20 cellular contexts compared by ENCODE assay signal in genomic region chrX:108313662-108314061, GRCh38.
DNase-seq lines count a peak whose midpoint lies in the region; ATAC-seq and TF ChIP-seq lines count a peak whose summit lies in the region.
"Had no signal": no experiment of that assay in that cellular context is flagged by ENCODE, and none has a peak within 500 bp of the region (broad histone marks: within the 10 kb centered on the region; RNA-seq: fewer than 3 reads in every experiment).

No MANE protein-coding gene starts in this region.

- H3K27ac ChIP-seq in IMR-90 (ENCODE audit: insufficient read depth, low read length) (no peak overlapping the region), brain microvascular endothelial cell (peak overlapping the region; percentile 73), transverse colon (no peak overlapping the region)
- H3K27ac ChIP-seq: adrenal gland, pancreas, right atrium auricular region had no signal

- TF ChIP-seq CTCF in IMR-90 (conservative IDR thresholded peaks at IDR 0.05; ENCODE audit: low read depth, low read length) (no peak), brain microvascular endothelial cell (IDR thresholded peaks at IDR 0.05; ENCODE audit: low read depth, low read length, missing control alignments) (no peak), transverse colon (IDR thresholded peaks at IDR 0.05) (no peak)

- no peak overlapping the region for H2BK5ac ChIP-seq in IMR-90 (ENCODE audit: low read depth, low read length, poor library complexity, severe bottlenecking)

- H3K9me3 ChIP-seq in IMR-90 (ENCODE audit: control insufficient read depth, insufficient read depth, low read length): no peaks in the 10 kb centered on the region
- no peaks in the 10 kb centered on the region for H3K9me3 ChIP-seq in transverse colon
- H3K9me3 ChIP-seq: adrenal gland, pancreas, right atrium auricular region had no signal

- H2BK120ac ChIP-seq in IMR-90 (ENCODE audit: low read depth, low read length): no peak overlapping the region; the same call in 1 of the 2 replicates

- H4K91ac ChIP-seq in IMR-90 (ENCODE audit: insufficient read depth, low read depth, low read length): no peak overlapping the region; the same call in 1 of the 2 replicates

- H3K79me1 ChIP-seq in IMR-90 (ENCODE audit: low read depth in 1 of 2, low read length in 2 of 2): no peaks in the 10 kb centered on the region

- H3K14ac ChIP-seq in IMR-90 (replicated peaks; ENCODE audit: low read depth, low read length): no peak overlapping the region

- TF ChIP-seq POLR2A in IMR-90 (IDR thresholded peaks at IDR 0.05; ENCODE audit: low read depth, low read length) (no peak), transverse colon (IDR thresholded peaks at IDR 0.05) (no peak)

- CTCF ChIA-PET in IMR-90 (lab: Yijun Ruan, JAX): interaction anchor here (0.6 kb wide), 1 partner anchor 226 kb away, joined by 3 read pairs; no protein-coding TSS in a partner anchor

- H3K36me3 ChIP-seq in IMR-90 (ENCODE audit: control insufficient read depth, insufficient read depth, low read length): no peaks in the 10 kb centered on the region
- no peaks in the 10 kb centered on the region for H3K36me3 ChIP-seq in brain microvascular endothelial cell (replicated peaks)
- H3K36me3 ChIP-seq in transverse colon: no peaks in the 10 kb centered on the region
- H3K36me3 ChIP-seq: adrenal gland, pancreas, right atrium auricular region had no signal

- TF ChIP-seq EP300 in transverse colon (IDR thresholded peaks at IDR 0.05; ENCODE audit: low read depth): no peak

- no TSS peak for BruUV-seq in IMR-90 (replicated peaks; lab: Mats Ljungman, UMichigan)

- no peaks in the 10 kb centered on the region for H3K9me1 ChIP-seq in IMR-90 (ENCODE audit: insufficient read depth, low read length)

- H3K9ac ChIP-seq in IMR-90 (ENCODE audit: low read depth, low read length): no peak overlapping the region

- H3K4me1 ChIP-seq in IMR-90 (ENCODE audit: control insufficient read depth, insufficient read depth, low read length) (peaks cover 2% of the 10 kb centered on the region; the same call in 1 of the 2 replicates), transverse colon (no peaks in the 10 kb centered on the region)
- H3K4me1 ChIP-seq: adrenal gland, pancreas, right atrium auricular region had no signal

- no peak overlapping the region for H2AK9ac ChIP-seq in IMR-90 (replicated peaks; ENCODE audit: low read depth, low read length, poor library complexity)

- no peak overlapping the region for H3K4ac ChIP-seq in IMR-90 (ENCODE audit: low read depth, low read length)

- no CpG with 5 or more reads among the region's 1 CpG for WGBS in IMR-90 (ENCODE audit: extremely low coverage in 2 of 2, insufficient read length in 1 of 2), 2 experiments
- 58 to 60% methylated on average over 1 of the region's 1 CpG for WGBS in transverse colon (ENCODE audit: low coverage in 1 of 2), 2 donors

- H3K18ac ChIP-seq in IMR-90 (ENCODE audit: low read depth, low read length): no peak overlapping the region

- peak; percentile 8 for DNase-seq in AG08396 (ENCODE audit: low spot score)
- peak; percentile 60 for DNase-seq in IMR-90
- peak; percentile 58 for DNase-seq in brain microvascular endothelial cell
- DNase-seq in foreskin melanocyte: peak; percentile 10
- DNase-seq in transverse colon: no peak
- DNase-seq in NCI-H2081 (lab: John Stamatoyannopoulos, UW): no peak
- DNase-seq in iPS-NIHi11 (ENCODE audit: low spot score): no peak
- no peak for DNase-seq in activated effector memory CD4-positive, alpha-beta T cell treated with Interleukin-2 at 50 U/mL for 16 hours
- DNase-seq: activated CD4-positive, alpha-beta T cell treated with anti-CD3 and anti-CD28 coated beads, Interleukin-2, amount 50 U/mL, for 1 hour; activated naive CD4-positive, alpha-beta T cell treated with anti-CD3 and anti-CD28 coated beads for 36 hours; effector memory CD8-positive, alpha-beta T cell; kidney; NCI-H526; pancreas; stimulated activated CD4-positive, alpha-beta T cell treated with anti-CD3 and anti-CD28 coated beads, Interleukin-12 subunit alpha, Interleukin-12 subunit beta, amount 100 ng/mL, for 4 hours; stimulated activated CD4-positive, alpha-beta T cell treated with anti-CD3 and anti-CD28 coated beads, Interleukin-4, amount 100 ng/mL, for 1 hour had no signal

- no peak overlapping the region for H2BK15ac ChIP-seq in IMR-90 (ENCODE audit: low read depth, low read length)

- H3K56ac ChIP-seq in IMR-90 (ENCODE audit: extremely low read depth, insufficient read depth, low read length): no peak overlapping the region

- H3K27me3 ChIP-seq in IMR-90 (ENCODE audit: control insufficient read depth, insufficient read depth, low read length) (no peaks in the 10 kb centered on the region; the same call in 1 of the 2 replicates), brain microvascular endothelial cell (replicated peaks) (no peaks in the 10 kb centered on the region), transverse colon (no peaks in the 10 kb centered on the region)
- H3K27me3 ChIP-seq: pancreas, right atrium auricular region had no signal

- no peak overlapping the region for H2AFZ ChIP-seq in IMR-90 (replicated peaks; ENCODE audit: low read length, poor library complexity)

- dilution Hi-C loops in IMR-90 (cut with HindIII; ENCODE audit: low sequenced_read_pairs, unreplicated experiment): no loop called here

- POLR2A ChIA-PET in IMR-90 (lab: Charles Lee; ENCODE audit: unreplicated experiment): no interaction called here

- intact Hi-C loops in IMR-90 (cut with micrococcal nuclease) (no loop called here), transverse colon (cut with DNase I; ENCODE audit: low total_unique reads) (loop anchor here (2.0 kb wide), 1 partner anchor 35 kb away; no protein-coding TSS in a partner anchor)

- no peak overlapping the region for H2BK20ac ChIP-seq in IMR-90 (ENCODE audit: low read depth, low read length)

- in situ Hi-C loops in IMR-90 (cut with MboI; ENCODE audit: low sequenced_read_pairs): no loop called here
- in situ Hi-C loops in brain microvascular endothelial cell (cut with HindIII; ENCODE audit: low pct_ligation_motif_present, low sequenced_read_pairs): no loop called here
- in situ Hi-C loops in transverse colon (cut with MboI; ENCODE audit: low pct_ligation_motif_present in 1 of 4, low pct_unique_long_range_greater_than_20kb in 1 of 4, low sequenced_read_pairs in 3 of 4): no loop called here

- H3K4me2 ChIP-seq in IMR-90 (ENCODE audit: low read depth, low read length): no peak overlapping the region

- H3K4me3 ChIP-seq in IMR-90 (ENCODE audit: insufficient read depth, low read depth, low read length): no peak overlapping the region
- no peak overlapping the region for H3K4me3 ChIP-seq in brain microvascular endothelial cell (ENCODE audit: low read depth, low read length)
- no peak overlapping the region for H3K4me3 ChIP-seq in transverse colon
- H3K4me3 ChIP-seq: adrenal gland, GM12878, pancreas, right atrium auricular region had no signal

- no peak overlapping the region for H3K23ac ChIP-seq in IMR-90 (ENCODE audit: low read depth, low read length)

- no peak overlapping the region for H4K8ac ChIP-seq in IMR-90 (ENCODE audit: low read depth in 2 of 2, low read length in 2 of 2)

- TF ChIP-seq RAD21 in IMR-90 (IDR thresholded peaks at IDR 0.05; ENCODE audit: low read length): no peak

- H2AK5ac ChIP-seq in IMR-90 (ENCODE audit: low read depth, low read length): no peak overlapping the region

- H4K5ac ChIP-seq in IMR-90 (ENCODE audit: low read depth, low read length): no peak overlapping the region

- H4K20me1 ChIP-seq in IMR-90 (ENCODE audit: insufficient read depth, low read length): no peaks in the 10 kb centered on the region

- peak; percentile 27; the same call in 1 of the 2 replicates for ATAC-seq in IMR-90 (ENCODE audit: low read depth)
- ATAC-seq: effector memory CD8-positive, alpha-beta T cell; GM12878; Panc1 had no signal

TF ChIP-seq in IMR-90, 13 proteins besides CTCF, POLR2A, EP300 and RAD21:
- TF ChIP-seq FOS (IDR thresholded peaks at IDR 0.05; ENCODE audit: low read depth, low read length) (peak; percentile 56), RCOR1 (IDR thresholded peaks at IDR 0.05; ENCODE audit: insufficient replicate concordance, low read length) (no peak)

Comparison
In these comparisons a context has a peak if more than half of its experiments do, and no peak if none do; other contexts are left out.
1. DNase-seq: peak in AG08396 (single experiment), IMR-90 (single experiment), brain microvascular endothelial cell (single experiment) and foreskin melanocyte (single experiment); none in transverse colon (single experiment), NCI-H2081 (0 of 2), iPS-NIHi11 (single experiment) and activated effector memory CD4-positive, alpha-beta T cell treated with Interleukin-2 at 50 U/mL for 16 hours (single experiment).